14 cellular contexts compared by ENCODE assay signal in the genomic region with DNA sequence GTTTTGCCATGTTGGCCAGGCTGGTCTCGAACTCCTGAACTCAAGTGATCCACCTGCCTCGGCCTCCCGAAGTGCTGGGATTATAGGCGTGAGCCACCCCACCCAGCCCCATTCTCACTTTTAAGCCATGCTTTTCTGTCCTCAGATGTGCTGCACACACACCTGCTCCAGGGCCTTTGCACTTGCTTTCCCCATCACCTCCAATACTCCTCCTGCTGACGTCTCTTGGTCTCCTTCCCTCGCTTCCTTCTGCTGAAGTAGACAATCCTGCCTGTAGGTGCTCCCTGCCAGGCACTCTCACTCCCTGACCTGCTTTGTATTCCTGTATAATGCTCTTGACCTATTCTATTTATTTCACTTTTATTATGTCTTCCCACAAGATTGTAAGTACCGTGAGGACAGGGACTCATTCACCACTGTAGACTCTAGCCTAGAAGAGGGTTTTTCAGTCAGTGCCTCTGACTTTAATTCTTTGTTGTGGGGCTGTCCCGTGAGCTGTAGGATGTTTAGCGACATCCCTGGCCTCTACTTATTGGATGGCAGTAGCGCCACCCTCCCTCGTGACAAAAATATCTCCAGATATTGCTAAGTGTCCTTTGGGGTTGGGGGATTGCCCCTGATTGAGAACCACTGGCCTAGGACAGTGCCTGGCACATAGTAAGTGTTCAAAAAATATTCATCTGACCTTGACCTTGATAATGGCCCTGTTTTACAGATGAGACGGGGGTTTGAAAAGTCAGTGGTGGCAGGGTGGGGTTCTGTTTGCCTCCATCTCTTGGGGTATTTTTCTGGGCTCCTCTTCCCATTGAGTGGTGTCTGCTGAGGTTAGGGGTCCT. TPM values are rescaled to one million over a fixed set of nuclear protein-coding genes. Genes with fewer than 3 reads are reported as not detected.
DNase-seq lines count a peak whose midpoint lies in the region; ATAC-seq and TF ChIP-seq lines count a peak whose summit lies in the region.
"Had no signal": no experiment of that assay in that cellular context is flagged by ENCODE, and none has a peak within 500 bp of the region (broad histone marks: within the 10 kb centered on the region; RNA-seq: fewer than 3 reads in every experiment).

No MANE protein-coding gene starts in this region.

- peaks cover 95% of the 10 kb centered on the region for H3K36me3 Mint-ChIP-seq in activated T-helper 17 cell treated with anti-CD3 and anti-CD28 coated beads, Interleukin-2, amount 50 U/mL, for 72 hours (ENCODE audit: low read depth)
- peaks cover 16% of the 10 kb centered on the region for H3K36me3 Mint-ChIP-seq in memory B cell

- TF ChIP-seq CTCF in vagina (IDR thresholded peaks at IDR 0.05) = no peak

- H3K27ac ChIP-seq in vagina = peak overlapping the region; percentile 74
- H3K27ac ChIP-seq: SJCRH30, WERI-Rb-1 had no signal

- DNase-seq in stimulated activated CD4-positive, alpha-beta T cell treated with anti-CD3 and anti-CD28 coated beads, Interleukin-1b, Interleukin-23, amount 100 ng/mL, for 48 hours = peak; percentile 38
- no peak for DNase-seq in stimulated activated CD4-positive, alpha-beta T cell treated with anti-CD3 and anti-CD28 coated beads, Interleukin-4, amount 100 ng/mL, for 1 hour
- DNase-seq in memory B cell (ENCODE audit: low spot score in 2 of 2) (no peak), vagina (ENCODE audit: extremely low spot score in 2 of 2) (no peak), NCI-H1092 (lab: John Stamatoyannopoulos, UW) (no peak)
- DNase-seq: BE2C, NCI-H187, NCI-H748 treated with DMSO at 0.1 percent for 48 hours, SJCRH30, WERI-Rb-1 had no signal

- peaks cover 5% of the 10 kb centered on the region for H3K9me3 Mint-ChIP-seq in activated T-helper 17 cell treated with anti-CD3 and anti-CD28 coated beads, Interleukin-2, amount 50 U/mL, for 72 hours
- peaks cover 2% of the 10 kb centered on the region for H3K9me3 Mint-ChIP-seq in memory B cell
- H3K9me3 Mint-ChIP-seq: nephron had no signal

- H3K4me3 Mint-ChIP-seq in activated T-helper 17 cell treated with anti-CD3 and anti-CD28 coated beads, Interleukin-2, amount 50 U/mL, for 72 hours = peak overlapping the region; percentile 95
- H3K4me3 Mint-ChIP-seq in memory B cell = peak overlapping the region; percentile 48
- H3K4me3 Mint-ChIP-seq: nephron had no signal

- intact Hi-C loops in vagina (cut with DNase I) = no loop called here

- TF ChIP-seq POLR2A in vagina (IDR thresholded peaks at IDR 0.05) = no peak

- no peak overlapping the region for H3K4me3 ChIP-seq in vagina
- H3K4me3 ChIP-seq: SJCRH30 had no signal

- no peaks in the 10 kb centered on the region for H3K36me3 ChIP-seq in vagina
- H3K36me3 ChIP-seq: BE2C, SJCRH30, WERI-Rb-1 had no signal

- no peaks in the 10 kb centered on the region for H3K9me3 ChIP-seq in vagina
- H3K9me3 ChIP-seq: BE2C, SJCRH30 had no signal

- H3K27me3 Mint-ChIP-seq in activated T-helper 17 cell treated with anti-CD3 and anti-CD28 coated beads, Interleukin-2, amount 50 U/mL, for 72 hours = no peaks in the 10 kb centered on the region
- no peaks in the 10 kb centered on the region for H3K27me3 Mint-ChIP-seq in memory B cell

- peak overlapping the region; percentile 73 for H3K27ac Mint-ChIP-seq in activated T-helper 17 cell treated with anti-CD3 and anti-CD28 coated beads, Interleukin-2, amount 50 U/mL, for 72 hours
- H3K27ac Mint-ChIP-seq in memory B cell = peak overlapping the region; percentile 88
- H3K27ac Mint-ChIP-seq: nephron had no signal

- peaks cover 75% of the 10 kb centered on the region for H3K4me1 ChIP-seq in vagina
- H3K4me1 ChIP-seq: BE2C had no signal

- ATAC-seq in activated T-helper 17 cell treated with anti-CD3 and anti-CD28 coated beads, Interleukin-2, amount 50 U/mL, for 72 hours (replicated peaks) = peak; percentile 71
- peak; percentile 16 for ATAC-seq in memory B cell (ENCODE audit: low read depth)
- ATAC-seq in GM18858 (IDR thresholded peaks at IDR 0.05; ENCODE audit: unreplicated experiment) = no peak
- ATAC-seq in HG03378 (IDR thresholded peaks at IDR 0.05; ENCODE audit: unreplicated experiment) = no peak

- no peaks in the 10 kb centered on the region for H3K27me3 ChIP-seq in vagina
- H3K27me3 ChIP-seq: SJCRH30 had no signal

- H3K4me1 Mint-ChIP-seq in activated T-helper 17 cell treated with anti-CD3 and anti-CD28 coated beads, Interleukin-2, amount 50 U/mL, for 72 hours = peaks cover 48% of the 10 kb centered on the region
- peaks cover 61% of the 10 kb centered on the region for H3K4me1 Mint-ChIP-seq in memory B cell

RNA-seq across cellular contexts. Expression of gene TNFRSF1B, which starts 4.6 kb away (rescaled TPM):
- 100 to 1,000 TPM; 291 to 379 TPM for total RNA-seq in activated T-helper 17 cell treated with anti-CD3 and anti-CD28 coated beads, Interleukin-2, amount 50 U/mL, for 72 hours
- total RNA-seq in vagina = 41.0 TPM

RNA-seq across cellular contexts. Expression of gene VPS13D, which starts 58.4 kb away (rescaled TPM):
- 10 to 100 TPM; 30.4 to 35.6 TPM for total RNA-seq in activated T-helper 17 cell treated with anti-CD3 and anti-CD28 coated beads, Interleukin-2, amount 50 U/mL, for 72 hours
- 88.9 TPM for total RNA-seq in vagina

Comparison
In these comparisons a context has a peak if more than half of its experiments do, and no peak if none do; other contexts are left out.
1. ATAC-seq: peak in activated T-helper 17 cell treated with anti-CD3 and anti-CD28 coated beads, Interleukin-2, amount 50 U/mL, for 72 hours (single experiment) and memory B cell (single experiment); none in GM18858 (single experiment) and HG03378 (single experiment).